10 cellular contexts compared by ENCODE assay signal in the genomic region with DNA sequence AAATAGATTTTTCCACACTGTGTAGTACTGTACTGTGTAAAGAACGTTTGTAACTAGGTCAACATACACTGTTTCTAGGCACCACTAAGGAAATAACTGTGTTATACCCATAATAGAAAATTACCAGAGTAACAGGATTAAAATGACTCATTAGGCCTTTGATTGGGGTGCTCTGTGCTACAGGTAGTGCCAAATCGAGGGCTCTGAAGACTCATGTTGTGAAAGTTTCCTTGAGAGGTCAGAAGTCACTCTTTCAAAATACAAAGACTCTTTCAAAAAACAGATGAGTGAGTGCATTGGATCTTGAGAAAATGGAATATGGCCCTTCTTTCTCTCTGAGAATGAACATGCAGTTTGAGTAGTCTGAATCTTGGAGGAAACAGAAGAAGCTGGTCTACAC.
DNase-seq lines count a peak whose midpoint lies in the region; ATAC-seq and TF ChIP-seq lines count a peak whose summit lies in the region.
"Had no signal": no experiment of that assay in that cellular context is flagged by ENCODE, and none has a peak within 500 bp of the region (broad histone marks: within the 10 kb centered on the region; RNA-seq: fewer than 3 reads in every experiment).

No MANE protein-coding gene starts in this region.

- H3K27me3 Mint-ChIP-seq in activated naive CD4-positive, alpha-beta T cell treated with anti-CD3 and anti-CD28 coated beads, Interleukin-2, amount 10 ng/mL, durations not matched to agents 7 days and 5 days = no peaks in the 10 kb centered on the region
- H3K27me3 Mint-ChIP-seq in GM23338 (ENCODE audit: insufficient read depth, low read depth, poor library complexity) = no peaks in the 10 kb centered on the region

- intact Hi-C loops in PC-3 (cut with micrococcal nuclease) = no loop called here

- peak; percentile 27 for DNase-seq in activated naive CD4-positive, alpha-beta T cell treated with Interleukin-2 at 50 U/mL for 16 hours
- no peak for DNase-seq in activated naive CD4-positive, alpha-beta T cell treated with anti-CD3 and anti-CD28 coated beads, Interleukin-2, amount 10 ng/mL, durations not matched to agents 7 days and 5 days
- DNase-seq in PC-3 (peak; percentile 19), suprapubic skin (ENCODE audit: low spot score in 2 of 2) (no peak), HuH-7 (ENCODE audit: low spot score) (no peak), GM23338 (ENCODE audit: low spot score) (no peak)
- no peak for DNase-seq in stimulated activated effector memory CD8-positive, alpha-beta T cell treated with anti-CD3 and anti-CD28 coated beads, Interleukin-12 subunit alpha, Interleukin-12 subunit beta, amount 100 ng/mL, for 72 hours (ENCODE audit: low spot score in 2 of 2)
- DNase-seq: cerebellar nuclear complex had no signal

- H3K9me3 Mint-ChIP-seq in activated naive CD4-positive, alpha-beta T cell treated with anti-CD3 and anti-CD28 coated beads, Interleukin-2, amount 10 ng/mL, durations not matched to agents 7 days and 5 days = peaks cover 3% of the 10 kb centered on the region
- H3K9me3 Mint-ChIP-seq in stimulated activated effector memory CD8-positive, alpha-beta T cell treated with anti-CD3 and anti-CD28 coated beads, Interleukin-12 subunit alpha, Interleukin-12 subunit beta, amount 100 ng/mL, for 72 hours = peaks cover 2% of the 10 kb centered on the region
- H3K9me3 Mint-ChIP-seq in GM23338 = no peaks in the 10 kb centered on the region

- no peak for TF ChIP-seq CTCF in PC-3 (conservative IDR thresholded peaks at IDR 0.05; ENCODE audit: low read depth, low read length)
- no peak for TF ChIP-seq CTCF in suprapubic skin (IDR thresholded peaks at IDR 0.05)
- no peak for TF ChIP-seq CTCF in GM23338 (conservative IDR thresholded peaks at IDR 0.05; ENCODE audit: low read depth in 2 of 2)

- H3K9me3 ChIP-seq in PC-3 (ENCODE audit: low read length) = no peaks in the 10 kb centered on the region
- H3K9me3 ChIP-seq in suprapubic skin = no peaks in the 10 kb centered on the region

- no peak overlapping the region for H3K9ac ChIP-seq in PC-3 (ENCODE audit: low read length)

- peaks cover 21% of the 10 kb centered on the region for H3K4me1 Mint-ChIP-seq in activated naive CD4-positive, alpha-beta T cell treated with anti-CD3 and anti-CD28 coated beads, Interleukin-2, amount 10 ng/mL, durations not matched to agents 7 days and 5 days
- peaks cover 61% of the 10 kb centered on the region for H3K4me1 Mint-ChIP-seq in stimulated activated effector memory CD8-positive, alpha-beta T cell treated with anti-CD3 and anti-CD28 coated beads, Interleukin-12 subunit alpha, Interleukin-12 subunit beta, amount 100 ng/mL, for 72 hours
- H3K4me1 Mint-ChIP-seq in GM23338 = no peaks in the 10 kb centered on the region

- POLR2A ChIA-PET in PC-3 (lab: Charles Lee; ENCODE audit: unreplicated experiment) = no interaction called here

- H3K9me2 ChIP-seq in PC-3 (replicated peaks; ENCODE audit: low read length) (no peaks in the 10 kb centered on the region), GM23338 (ENCODE audit: insufficient read depth) (no peaks in the 10 kb centered on the region)

- H3K4me3 Mint-ChIP-seq in activated naive CD4-positive, alpha-beta T cell treated with anti-CD3 and anti-CD28 coated beads, Interleukin-2, amount 10 ng/mL, durations not matched to agents 7 days and 5 days = no peak overlapping the region
- peak overlapping the region; percentile 60 for H3K4me3 Mint-ChIP-seq in stimulated activated effector memory CD8-positive, alpha-beta T cell treated with anti-CD3 and anti-CD28 coated beads, Interleukin-12 subunit alpha, Interleukin-12 subunit beta, amount 100 ng/mL, for 72 hours
- no peak overlapping the region for H3K4me3 Mint-ChIP-seq in GM23338

- H3K27ac ChIP-seq in PC-3 (ENCODE audit: low read length) (no peak overlapping the region), suprapubic skin (no peak overlapping the region), GM23338 (ENCODE audit: low read depth) (no peak overlapping the region)
- H3K27ac ChIP-seq: VCaP had no signal

- peak; percentile 43 for ATAC-seq in HG02588 (IDR thresholded peaks at IDR 0.05; ENCODE audit: unreplicated experiment)
- ATAC-seq in PC-3 = no peak
- ATAC-seq in stimulated activated effector memory CD8-positive, alpha-beta T cell treated with anti-CD3 and anti-CD28 coated beads, Interleukin-12 subunit alpha, Interleukin-12 subunit beta, amount 100 ng/mL, for 72 hours = peak; percentile 90
- ATAC-seq in GM23338 = no peak

- H3K36me3 ChIP-seq in PC-3 (ENCODE audit: low read depth, low read length) (no peaks in the 10 kb centered on the region), suprapubic skin (no peaks in the 10 kb centered on the region), GM23338 (ENCODE audit: insufficient read depth) (no peaks in the 10 kb centered on the region)

- no peak overlapping the region for H3K27ac Mint-ChIP-seq in activated naive CD4-positive, alpha-beta T cell treated with anti-CD3 and anti-CD28 coated beads, Interleukin-2, amount 10 ng/mL, durations not matched to agents 7 days and 5 days
- H3K27ac Mint-ChIP-seq in stimulated activated effector memory CD8-positive, alpha-beta T cell treated with anti-CD3 and anti-CD28 coated beads, Interleukin-12 subunit alpha, Interleukin-12 subunit beta, amount 100 ng/mL, for 72 hours = peak overlapping the region; percentile 96
- H3K27ac Mint-ChIP-seq in GM23338 = no peak overlapping the region

- H3K79me2 ChIP-seq in PC-3 (ENCODE audit: low read length) (no peaks in the 10 kb centered on the region), GM23338 (replicated peaks; ENCODE audit: insufficient read depth) (no peaks in the 10 kb centered on the region)

- H2AFZ ChIP-seq in PC-3 (ENCODE audit: low read length) (no peak overlapping the region), GM23338 (no peak overlapping the region)

- no peaks in the 10 kb centered on the region for H3F3A ChIP-seq in PC-3 (ENCODE audit: low read length, unreplicated experiment)
- no peaks in the 10 kb centered on the region for H3F3A ChIP-seq in GM23338 (replicated peaks; ENCODE audit: low read depth)

- CTCF ChIA-PET in activated naive CD4-positive, alpha-beta T cell treated with anti-CD3 and anti-CD28 coated beads, Interleukin-2, amount 10 ng/mL, durations not matched to agents 7 days and 5 days (lab: Charles Lee) = interaction anchor here (1.4 kb wide), 1 partner anchor 97 kb away, joined by 4 read pairs; no protein-coding TSS in a partner anchor
- CTCF ChIA-PET in PC-3 (lab: Charles Lee) = no interaction called here

- no peak for TF ChIP-seq POLR2A in suprapubic skin (IDR thresholded peaks at IDR 0.05)

- no peak for TF ChIP-seq EP300 in suprapubic skin (IDR thresholded peaks at IDR 0.05)

- H4K20me1 ChIP-seq in PC-3 (ENCODE audit: low read length) (no peaks in the 10 kb centered on the region), GM23338 (replicated peaks; ENCODE audit: insufficient read depth) (no peaks in the 10 kb centered on the region)

- no TSS peak for BruUV-seq in PC-3 (replicated peaks; lab: Mats Ljungman, UMichigan)

- H3K4me3 ChIP-seq in PC-3 (ENCODE audit: low read length) = no peak overlapping the region
- H3K4me3 ChIP-seq in suprapubic skin = no peak overlapping the region
- no peak overlapping the region for H3K4me3 ChIP-seq in GM23338

- no peak overlapping the region for H3K4me2 ChIP-seq in PC-3 (ENCODE audit: low read length)
- H3K4me2 ChIP-seq in GM23338 = no peak overlapping the region

- H3K4me1 ChIP-seq in PC-3 (ENCODE audit: insufficient read depth, low read length) = no peaks in the 10 kb centered on the region
- H3K4me1 ChIP-seq in suprapubic skin = no peaks in the 10 kb centered on the region
- no peaks in the 10 kb centered on the region for H3K4me1 ChIP-seq in GM23338 (ENCODE audit: insufficient read depth)

- H3K27me3 ChIP-seq in PC-3 (ENCODE audit: low read length) = no peaks in the 10 kb centered on the region
- no peaks in the 10 kb centered on the region for H3K27me3 ChIP-seq in suprapubic skin
- no peaks in the 10 kb centered on the region for H3K27me3 ChIP-seq in GM23338 (ENCODE audit: insufficient read depth)

- whole genome bisulfite sequencing in suprapubic skin = 46% methylated on average over 2 of the region's 2 CpGs

- no peaks in the 10 kb centered on the region for H3K36me3 Mint-ChIP-seq in activated naive CD4-positive, alpha-beta T cell treated with anti-CD3 and anti-CD28 coated beads, Interleukin-2, amount 10 ng/mL, durations not matched to agents 7 days and 5 days
- H3K36me3 Mint-ChIP-seq in stimulated activated effector memory CD8-positive, alpha-beta T cell treated with anti-CD3 and anti-CD28 coated beads, Interleukin-12 subunit alpha, Interleukin-12 subunit beta, amount 100 ng/mL, for 72 hours = peaks cover 28% of the 10 kb centered on the region
- H3K36me3 Mint-ChIP-seq in GM23338 (ENCODE audit: low read depth) = no peaks in the 10 kb centered on the region

TF ChIP-seq in GM23338, 12 proteins besides CTCF, POLR2A, EP300 and RAD21:
- TF ChIP-seq, protein P1, sequence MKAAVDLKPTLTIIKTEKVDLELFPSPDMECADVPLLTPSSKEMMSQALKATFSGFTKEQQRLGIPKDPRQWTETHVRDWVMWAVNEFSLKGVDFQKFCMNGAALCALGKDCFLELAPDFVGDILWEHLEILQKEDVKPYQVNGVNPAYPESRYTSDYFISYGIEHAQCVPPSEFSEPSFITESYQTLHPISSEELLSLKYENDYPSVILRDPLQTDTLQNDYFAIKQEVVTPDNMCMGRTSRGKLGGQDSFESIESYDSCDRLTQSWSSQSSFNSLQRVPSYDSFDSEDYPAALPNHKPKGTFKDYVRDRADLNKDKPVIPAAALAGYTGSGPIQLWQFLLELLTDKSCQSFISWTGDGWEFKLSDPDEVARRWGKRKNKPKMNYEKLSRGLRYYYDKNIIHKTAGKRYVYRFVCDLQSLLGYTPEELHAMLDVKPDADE (IDR thresholded peaks at IDR 0.05) = no peak
- TF ChIP-seq ZNF331 (CRISPR knock-in tag; IDR thresholded peaks at IDR 0.05; ENCODE audit: low read depth) = no peak
- no peak for TF ChIP-seq EZH2phosphoT487 (IDR thresholded peaks at IDR 0.05; ENCODE audit: unreplicated experiment)
- no peak for TF ChIP-seq EZH2 (IDR thresholded peaks at IDR 0.05; ENCODE audit: low read depth, unreplicated experiment)
- TF ChIP-seq JUNB (IDR thresholded peaks at IDR 0.05; ENCODE audit: unreplicated experiment) = no peak

Comparison
In these comparisons a context has a peak if more than half of its experiments do, and no peak if none do; other contexts are left out.
1. DNase-seq: peak in activated naive CD4-positive, alpha-beta T cell treated with Interleukin-2 at 50 U/mL for 16 hours (single experiment) and PC-3 (single experiment); none in activated naive CD4-positive, alpha-beta T cell treated with anti-CD3 and anti-CD28 coated beads, Interleukin-2, amount 10 ng/mL, durations not matched to agents 7 days and 5 days (single experiment), stimulated activated effector memory CD8-positive, alpha-beta T cell treated with anti-CD3 and anti-CD28 coated beads, Interleukin-12 subunit alpha, Interleukin-12 subunit beta, amount 100 ng/mL, for 72 hours (0 of 2), suprapubic skin (0 of 2), HuH-7 (single experiment) and GM23338 (single experiment).
2. ATAC-seq: peak in HG02588 (single experiment) and stimulated activated effector memory CD8-positive, alpha-beta T cell treated with anti-CD3 and anti-CD28 coated beads, Interleukin-12 subunit alpha, Interleukin-12 subunit beta, amount 100 ng/mL, for 72 hours (single experiment); none in PC-3 (single experiment) and GM23338 (single experiment).